ENCODE assay signal across 9 cellular contexts in genomic region chr7:129664029-129665012, GRCh38. TPM values are rescaled to one million over a fixed set of nuclear protein-coding genes. Genes with fewer than 3 reads are reported as not detected.
DNase-seq lines count a peak whose midpoint lies in the region; ATAC-seq and TF ChIP-seq lines count a peak whose summit lies in the region.
"Had no signal": no experiment of that assay in that cellular context is flagged by ENCODE, and none has a peak within 500 bp of the region (broad histone marks: within the 10 kb centered on the region; RNA-seq: fewer than 3 reads in every experiment).

No MANE protein-coding gene starts in this region.

- POLR2A ChIA-PET in MCF 10A (lab: Yijun Ruan, JAX): interaction anchor here (0.8 to 3.1 kb wide), 5 partner anchors 34 to 346 kb away, joined by 3 to 15 read pairs (median 5); no protein-coding TSS in a partner anchor

- TF ChIP-seq POLR2A in right lobe of liver (IDR thresholded peaks at IDR 0.05): no peak

- H3K27ac Mint-ChIP-seq in CD4-positive, CD25-positive, alpha-beta regulatory T cell: peak overlapping the region in 1 of 3 donors; percentile 7
- H3K27ac Mint-ChIP-seq in MCF 10A (ENCODE audit: low read depth, unreplicated experiment): peak overlapping the region; percentile 64
- H3K27ac Mint-ChIP-seq: IgD-negative memory B cell had no signal

- peaks cover 5% of the 10 kb centered on the region for H3K27me3 Mint-ChIP-seq in CD4-positive, CD25-positive, alpha-beta regulatory T cell
- H3K27me3 Mint-ChIP-seq in MCF 10A (ENCODE audit: insufficient read depth, unreplicated experiment): no peaks in the 10 kb centered on the region
- H3K27me3 Mint-ChIP-seq: IgD-negative memory B cell had no signal

- H3K27ac ChIP-seq in CD4-positive, CD25-positive, alpha-beta regulatory T cell (ENCODE audit: insufficient read depth, low read length, poor library complexity, severe bottlenecking): no peak overlapping the region
- H3K27ac ChIP-seq in right lobe of liver: no peak overlapping the region

- H3K27me3 ChIP-seq in CD4-positive, CD25-positive, alpha-beta regulatory T cell (ENCODE audit: control insufficient read depth, insufficient read depth, low read length): no peaks in the 10 kb centered on the region
- H3K27me3 ChIP-seq in right lobe of liver: no peaks in the 10 kb centered on the region

- peaks cover 36% of the 10 kb centered on the region for H3K36me3 ChIP-seq in CD4-positive, CD25-positive, alpha-beta regulatory T cell (ENCODE audit: control insufficient read depth, insufficient read depth, low read length)
- peaks cover 0 to 2% (median 0%) of the 10 kb centered on the region in 4 donors for H3K36me3 ChIP-seq in right lobe of liver

- whole genome bisulfite sequencing in right lobe of liver (ENCODE audit: insufficient coverage, low coverage, low lambda C conversion rate, missing lambda C conversion rate): 52% methylated on average over 3 of the region's 5 CpGs

- H3K4me3 ChIP-seq in CD4-positive, CD25-positive, alpha-beta regulatory T cell (ENCODE audit: low read depth, low read length): no peak overlapping the region
- no peak overlapping the region for H3K4me3 ChIP-seq in right lobe of liver

- ATAC-seq in CD4-positive, CD25-positive, alpha-beta regulatory T cell (ENCODE audit: low read depth in 2 of 2): no peak
- peak; percentile 47 to 71 (median 56) for ATAC-seq in right lobe of liver
- no peak for ATAC-seq in HG03095 (IDR thresholded peaks at IDR 0.05; ENCODE audit: unreplicated experiment)
- ATAC-seq in GM18909 (IDR thresholded peaks at IDR 0.05; ENCODE audit: poor library complexity, unreplicated experiment): no peak
- ATAC-seq in GM18498 (IDR thresholded peaks at IDR 0.05; ENCODE audit: unreplicated experiment): no peak

- H3K9me3 Mint-ChIP-seq in CD4-positive, CD25-positive, alpha-beta regulatory T cell: peaks cover 0 to 12% (median 4%) of the 10 kb centered on the region in 7 donors
- peaks cover 12% of the 10 kb centered on the region for H3K9me3 Mint-ChIP-seq in MCF 10A (ENCODE audit: unreplicated experiment)

- no peak overlapping the region for H3K4me3 Mint-ChIP-seq in CD4-positive, CD25-positive, alpha-beta regulatory T cell
- no peak overlapping the region for H3K4me3 Mint-ChIP-seq in MCF 10A (ENCODE audit: unreplicated experiment)
- H3K4me3 Mint-ChIP-seq: IgD-negative memory B cell had no signal

- intact Hi-C loops in MCF 10A (cut with micrococcal nuclease): loop anchor here (1.0 kb wide), 3 partner anchors 161 to 346 kb away; no protein-coding TSS in a partner anchor
- intact Hi-C loops in right lobe of liver (cut with DNase I): loop anchor here in 1 of 2 donors (10.0 kb wide), 2 partner anchors 160 to 350 kb away; no protein-coding TSS in a partner anchor

- TF ChIP-seq CTCF in MCF 10A (IDR thresholded peaks at IDR 0.05; ENCODE audit: unreplicated experiment) (peak; percentile 63), right lobe of liver (IDR thresholded peaks at IDR 0.05) (peak; percentile 35 to 52 (median 42))

- peak in 2 of 3 donors; percentile 8 to 57 for DNase-seq in CD4-positive, CD25-positive, alpha-beta regulatory T cell
- DNase-seq in HCEC 1CT (peak; percentile 78), NCI-H526 treated with DMSO at 0.1 percent for 48 hours (lab: John Stamatoyannopoulos, UW) (peak; percentile 72), MCF 10A (ENCODE audit: unreplicated experiment) (peak; percentile 66), right lobe of liver (no peak)

- H3K9me3 ChIP-seq in CD4-positive, CD25-positive, alpha-beta regulatory T cell (ENCODE audit: control insufficient read depth in 2 of 2, low read length in 2 of 2): peaks cover 7 to 10% of the 10 kb centered on the region in 2 experiments
- H3K9me3 ChIP-seq in right lobe of liver: no peaks in the 10 kb centered on the region

- H3K4me1 Mint-ChIP-seq in CD4-positive, CD25-positive, alpha-beta regulatory T cell: peaks cover 7 to 16% (median 13%) of the 10 kb centered on the region in 4 donors
- peaks cover 12% of the 10 kb centered on the region for H3K4me1 Mint-ChIP-seq in MCF 10A (ENCODE audit: insufficient read depth, unreplicated experiment)

- CTCF ChIA-PET in MCF 10A (lab: Yijun Ruan, JAX): interaction anchor here (0.5 to 2.5 kb wide), 24 partner anchors 8 to 924 kb away, joined by 3 to 36 read pairs (median 5); no protein-coding TSS in a partner anchor

- H3K36me3 Mint-ChIP-seq in CD4-positive, CD25-positive, alpha-beta regulatory T cell: peaks cover 36% of the 10 kb centered on the region
- H3K36me3 Mint-ChIP-seq in MCF 10A (ENCODE audit: insufficient read depth, unreplicated experiment): peaks cover 41% of the 10 kb centered on the region

- no TSS peak for BruUV-seq in MCF 10A (replicated peaks; lab: Mats Ljungman, UMichigan)

- H3K4me1 ChIP-seq in CD4-positive, CD25-positive, alpha-beta regulatory T cell (ENCODE audit: control insufficient read depth, insufficient read depth, low read length, poor library complexity, severe bottlenecking): no peaks in the 10 kb centered on the region
- no peaks in the 10 kb centered on the region for H3K4me1 ChIP-seq in right lobe of liver

RNA-seq across cellular contexts. Expression of gene NRF1, which starts 52.8 kb away (rescaled TPM):
- total RNA-seq in CD4-positive, CD25-positive, alpha-beta regulatory T cell: 42.5 TPM
- polyA plus RNA-seq in CD4-positive, CD25-positive, alpha-beta regulatory T cell: 10 to 100 TPM; 19.6 to 26.9 (median 25.0) TPM
- total RNA-seq in MCF 10A (2022) (18.4 and 21.4 TPM in 2 replicates), right lobe of liver (1 to 10 TPM; 3.9 to 6.8 (median 5.3) TPM)

Comparison
In these comparisons a context has a peak if more than half of its experiments do, and no peak if none do; other contexts are left out.
1. ATAC-seq: peak in right lobe of liver (4 of 4); none in CD4-positive, CD25-positive, alpha-beta regulatory T cell (0 of 2), HG03095 (single experiment), GM18909 (single experiment) and GM18498 (single experiment).
2. DNase-seq: peak in CD4-positive, CD25-positive, alpha-beta regulatory T cell (2 of 3), HCEC 1CT (single experiment), NCI-H526 treated with DMSO at 0.1 percent for 48 hours (single experiment) and MCF 10A (single experiment); none in right lobe of liver (0 of 3).